Comparison of ENCODE assay signal across 9 cellular contexts in genomic region chr1:201739054-201739453, GRCh38.
DNase-seq lines count a peak whose midpoint lies in the region; ATAC-seq, FAIRE-seq and TF ChIP-seq lines count a peak whose summit lies in the region.
"Had no signal": no experiment of that assay in that cellular context is flagged by ENCODE, and none has a peak within 500 bp of the region (broad histone marks: within the 10 kb centered on the region; RNA-seq: fewer than 3 reads in every experiment).

No MANE protein-coding gene starts in this region.

- no peak for TF ChIP-seq CTCF in GM23338 (conservative IDR thresholded peaks at IDR 0.05; ENCODE audit: low read depth in 2 of 2)
- no peak for TF ChIP-seq CTCF in WTC11 (IDR thresholded peaks at IDR 0.05)
- no peak for TF ChIP-seq CTCF in glutamatergic neuron (IDR thresholded peaks at IDR 0.05; ENCODE audit: partially characterized antibody, unreplicated experiment)
- no peak for TF ChIP-seq CTCF in right lobe of liver (IDR thresholded peaks at IDR 0.05)

- H3K4me1 Mint-ChIP-seq in GM23338 = peaks cover 67% of the 10 kb centered on the region
- H3K4me1 Mint-ChIP-seq in WTC11 = peaks cover 67% of the 10 kb centered on the region
- H3K4me1 Mint-ChIP-seq in glutamatergic neuron (ENCODE audit: low read depth, unreplicated experiment) = peaks cover 43% of the 10 kb centered on the region

- H4K20me1 ChIP-seq in GM23338 (replicated peaks; ENCODE audit: insufficient read depth) = peaks cover 10% of the 10 kb centered on the region

- no peak overlapping the region for H3K9ac ChIP-seq in rectal smooth muscle tissue (ENCODE audit: low read length)

- CTCF ChIA-PET in WTC11 (lab: Charles Lee) = interaction anchor here (0.6 to 12.8 kb wide), 6 partner anchors 19 to 258 kb away, joined by 4 to 133 read pairs (median 8); no protein-coding TSS in a partner anchor

- peak; percentile 11 for ATAC-seq in GM23338
- peak; percentile 2; the same call in 1 of the 2 replicates for ATAC-seq in WTC11
- no peak for ATAC-seq in right lobe of liver

- peaks cover 31% of the 10 kb centered on the region for H3K79me2 ChIP-seq in GM23338 (replicated peaks; ENCODE audit: insufficient read depth)

- H3K27me3 Mint-ChIP-seq in GM23338 (ENCODE audit: insufficient read depth, low read depth, poor library complexity) (peaks cover 14% of the 10 kb centered on the region), WTC11 (ENCODE audit: low read depth) (no peaks in the 10 kb centered on the region; the same call in none of the 2 replicates), glutamatergic neuron (ENCODE audit: unreplicated experiment) (peaks cover 21% of the 10 kb centered on the region)

- DNase-seq in GM23338 (ENCODE audit: low spot score) (peak; percentile 57), WTC11 (ENCODE audit: low spot score) (no peak), glutamatergic neuron (no peak), right lobe of liver (no peak), SIG-M5 (lab: John Stamatoyannopoulos, UW) (no peak), GM12891 (ENCODE audit: insufficient read length, low spot score) (no peak), NOMO-1 treated with dmso at 0.1 percent for 144 hours (lab: John Stamatoyannopoulos, UW; ENCODE audit: unreplicated experiment) (no peak)
- DNase-seq: MV-4-11 had no signal

- H3K36me3 ChIP-seq in GM23338 (ENCODE audit: insufficient read depth) (no peaks in the 10 kb centered on the region), rectal smooth muscle tissue (ENCODE audit: control insufficient read depth, insufficient read depth, low read length) (no peaks in the 10 kb centered on the region), right lobe of liver (no peaks in the 10 kb centered on the region)

- H3F3A ChIP-seq in GM23338 (replicated peaks; ENCODE audit: low read depth) = 0 out of 2 replicates have a peak, but pooled peaks cover 6% of the 10 kb centered on the region

- no peaks in the 10 kb centered on the region for H3K9me3 Mint-ChIP-seq in GM23338
- H3K9me3 Mint-ChIP-seq in WTC11 = no peaks in the 10 kb centered on the region
- peaks cover 24% of the 10 kb centered on the region for H3K9me3 Mint-ChIP-seq in glutamatergic neuron (ENCODE audit: unreplicated experiment)

- H3K4me2 ChIP-seq in GM23338 = peak overlapping the region; percentile 98

- H3K27ac ChIP-seq in GM23338 (ENCODE audit: low read depth) = no peak overlapping the region; the same call in 1 of the 2 replicates
- H3K27ac ChIP-seq in rectal smooth muscle tissue (ENCODE audit: low read depth, low read length) = peak overlapping the region; percentile 0
- no peak overlapping the region for H3K27ac ChIP-seq in right lobe of liver

- H3K36me3 Mint-ChIP-seq in GM23338 (ENCODE audit: low read depth) = 0 out of 3 replicates have a peak, but pooled peaks cover 3% of the 10 kb centered on the region
- H3K36me3 Mint-ChIP-seq in WTC11 = no peaks in the 10 kb centered on the region
- peaks cover under 1% of the 10 kb centered on the region for H3K36me3 Mint-ChIP-seq in glutamatergic neuron (ENCODE audit: unreplicated experiment)

- 31% methylated on average over 8 of the region's 11 CpGs for WGBS in right lobe of liver (ENCODE audit: insufficient coverage, low coverage, low lambda C conversion rate, missing lambda C conversion rate)

- no peaks in the 10 kb centered on the region; the same call in 1 of the 2 replicates for H3K27me3 ChIP-seq in GM23338 (ENCODE audit: insufficient read depth)
- H3K27me3 ChIP-seq in rectal smooth muscle tissue (ENCODE audit: control insufficient read depth, insufficient read depth, low read length) = no peaks in the 10 kb centered on the region
- H3K27me3 ChIP-seq in right lobe of liver = no peaks in the 10 kb centered on the region

- H3K4me3 ChIP-seq in GM23338 (peak overlapping the region; percentile 97), rectal smooth muscle tissue (ENCODE audit: low read length) (peak overlapping the region; percentile 72), right lobe of liver (peak overlapping the region in 1 of 3 donors; percentile 44)

- peak overlapping the region; percentile 96 for H2AFZ ChIP-seq in GM23338

- TF ChIP-seq POLR2A in right lobe of liver (IDR thresholded peaks at IDR 0.05) (no peak), GM12891 (IDR thresholded peaks at IDR 0.05; ENCODE audit: low read depth, low read length) (no peak)

- H3K9me2 ChIP-seq in GM23338 (ENCODE audit: insufficient read depth) = no peaks in the 10 kb centered on the region

- intact Hi-C loops in right lobe of liver (cut with DNase I) = no loop called here

- POLR2A ChIA-PET in WTC11 (lab: Charles Lee) = interaction anchor here (1.3 kb wide), 1 partner anchor 19 kb away, joined by 4 read pairs; no protein-coding TSS in a partner anchor

- no peak for FAIRE-seq in GM12891 (lab: Jason Lieb, UNC)

- H3K4me3 Mint-ChIP-seq in GM23338 (peak overlapping the region; percentile 93), WTC11 (peak overlapping the region; percentile 94), glutamatergic neuron (ENCODE audit: unreplicated experiment) (peak overlapping the region; percentile 83)

- H3K27ac Mint-ChIP-seq in GM23338 (peak overlapping the region; percentile 85), WTC11 (peak overlapping the region; percentile 28), glutamatergic neuron (ENCODE audit: unreplicated experiment) (peak overlapping the region; percentile 6)

- no peaks in the 10 kb centered on the region for H3K9me3 ChIP-seq in right lobe of liver

- peaks cover 58% of the 10 kb centered on the region for H3K4me1 ChIP-seq in GM23338 (ENCODE audit: insufficient read depth)
- peaks cover 28% of the 10 kb centered on the region for H3K4me1 ChIP-seq in rectal smooth muscle tissue (ENCODE audit: control insufficient read depth, insufficient read depth, low read length)
- peaks cover 0 to 13% (median 0%) of the 10 kb centered on the region in 4 donors for H3K4me1 ChIP-seq in right lobe of liver

TF ChIP-seq in GM23338, 12 proteins besides CTCF, POLR2A, EP300 and RAD21:
- TF ChIP-seq STAT1 (IDR thresholded peaks at IDR 0.05; ENCODE audit: unreplicated experiment) = no peak
- peak; percentile 34; the same call in 1 of the 2 replicates for TF ChIP-seq POLR2AphosphoS5 (IDR thresholded peaks at IDR 0.05; ENCODE audit: low read depth)

TF ChIP-seq in WTC11, 78 proteins besides CTCF, POLR2A, EP300 and RAD21 (continues in another document):
- no peak for TF ChIP-seq E2F4 (CRISPR knock-in tag; IDR thresholded peaks at IDR 0.05; ENCODE audit: borderline replicate concordance, low read depth)

TF ChIP-seq in GM12891, 5 proteins besides CTCF, POLR2A, EP300 and RAD21:
- TF ChIP-seq PAX5 (IDR thresholded peaks at IDR 0.05; ENCODE audit: insufficient read depth, low read length, severe bottlenecking) (no peak), TAF1 (IDR thresholded peaks at IDR 0.05; ENCODE audit: low read depth, low read length) (no peak), SPI1 (IDR thresholded peaks at IDR 0.05; ENCODE audit: low read depth, low read length) (no peak), POU2F2 (IDR thresholded peaks at IDR 0.05; ENCODE audit: low read depth, low read length) (no peak), POLR2AphosphoS5 (IDR thresholded peaks at IDR 0.05; ENCODE audit: low read depth, low read length) (no peak)

Comparison
In these comparisons a context has a peak if more than half of its experiments do, and no peak if none do; other contexts are left out.
1. ATAC-seq: peak in GM23338 (single experiment) and WTC11 (single experiment); none in right lobe of liver (0 of 4).
2. H3K27ac Mint-ChIP-seq: peak in every context shown above with its lines; median percentile 85 in GM23338; 28 in WTC11; 6 in glutamatergic neuron.
3. Peak in every context shown above with its lines, with median percentiles within 50 percentile points of each other: H3K4me3 Mint-ChIP-seq.